In genomic region chr5:56824019-56824418, GRCh38 we compare ENCODE assay signal across 28 cellular contexts. TPM values are rescaled to one million over a fixed set of nuclear protein-coding genes. Genes with fewer than 3 reads are reported as not detected.
DNase-seq lines count a peak whose midpoint lies in the region; ATAC-seq, FAIRE-seq and TF ChIP-seq lines count a peak whose summit lies in the region.
"Had no signal": no experiment of that assay in that cellular context is flagged by ENCODE, and none has a peak within 500 bp of the region (broad histone marks: within the 10 kb centered on the region; RNA-seq: fewer than 3 reads in every experiment).

No MANE protein-coding gene starts in this region.

- H3K4me1 Mint-ChIP-seq in activated CD4-positive, alpha-beta T cell treated with anti-CD3 and anti-CD28 coated beads, Interleukin-2, amount 10 ng/mL, durations not matched to agents 7 days and 5 days: peaks cover 82% of the 10 kb centered on the region
- H3K4me1 Mint-ChIP-seq in CD4-positive, alpha-beta T cell (ENCODE audit: low read depth): peaks cover 89% of the 10 kb centered on the region
- H3K4me1 Mint-ChIP-seq in activated T-helper 17 cell treated with anti-CD3 and anti-CD28 coated beads, Interleukin-2, amount 50 U/mL, for 72 hours: peaks cover 70% of the 10 kb centered on the region

- H3K27me3 ChIP-seq in CD4-positive, alpha-beta T cell (ENCODE audit: control insufficient read depth, insufficient read depth, low read length): no peaks in the 10 kb centered on the region
- H3K27me3 ChIP-seq in pancreas (no peaks in the 10 kb centered on the region), Karpas-422 (ENCODE audit: low read length) (no peaks in the 10 kb centered on the region)
- H3K27me3 ChIP-seq: BE2C, MG63, Peyer's patch, SJCRH30, thyroid gland had no signal

- peaks cover 98% of the 10 kb centered on the region for H3K79me2 ChIP-seq in Karpas-422 (ENCODE audit: low read length)

- no peak for ATAC-seq in CD4-positive, alpha-beta T cell (ENCODE audit: poor library complexity)
- no peak for ATAC-seq in activated T-helper 17 cell treated with anti-CD3 and anti-CD28 coated beads, Interleukin-2, amount 50 U/mL, for 72 hours (replicated peaks)
- ATAC-seq in pancreas: peak in 3 of 4 donors; percentile 19 to 31 (median 23)

- peaks cover 56% of the 10 kb centered on the region for H3K36me3 Mint-ChIP-seq in activated CD4-positive, alpha-beta T cell treated with anti-CD3 and anti-CD28 coated beads, Interleukin-2, amount 10 ng/mL, durations not matched to agents 7 days and 5 days (ENCODE audit: low read depth)
- H3K36me3 Mint-ChIP-seq in CD4-positive, alpha-beta T cell (ENCODE audit: low read depth): peaks cover 32% of the 10 kb centered on the region
- peaks cover 30% of the 10 kb centered on the region for H3K36me3 Mint-ChIP-seq in activated T-helper 17 cell treated with anti-CD3 and anti-CD28 coated beads, Interleukin-2, amount 50 U/mL, for 72 hours (ENCODE audit: low read depth)

- no peak for DNase-seq in activated CD4-positive, alpha-beta T cell treated with anti-CD3 and anti-CD28 coated beads, Interleukin-2, amount 10 ng/mL, durations not matched to agents 7 days and 5 days
- no peak for DNase-seq in activated CD4-positive, alpha-beta T cell treated with anti-CD3 and anti-CD28 coated beads, Interleukin-2, amount 50 U/mL, for 4 hours
- DNase-seq in CD4-positive, alpha-beta T cell: no peak
- DNase-seq in pancreas (no peak), Karpas-422 (no peak), NCI-H1105 treated with DMSO at 0.1 percent for 48 hours (lab: John Stamatoyannopoulos, UW) (no peak), caudate nucleus (lab: John Stamatoyannopoulos, UW) (no peak)
- DNase-seq: activated effector memory CD4-positive, alpha-beta T cell treated with Interleukin-2 at 50 U/mL for 16 hours; BE2C; IMR-90; kidney; MG63; NCI-H1436 treated with DMSO at 0.1 percent for 48 hours; NCI-H2171; NCI-H524; NK-92 treated with Interleukin-12 subunit alpha and Interleukin-12 subunit beta, amount 100 ng/mL, for 24 hours; occipital lobe; Peyer's patch; retina; SJCRH30; stimulated activated CD4-positive, alpha-beta T cell treated with anti-CD3 and anti-CD28 coated beads, Interleukin-2, amount 100 ng/mL, for 48 hours; WERI-Rb-1 had no signal

- POLR2A ChIA-PET in activated CD4-positive, alpha-beta T cell treated with anti-CD3 and anti-CD28 coated beads, Interleukin-2, amount 10 ng/mL, durations not matched to agents 7 days and 5 days (lab: Charles Lee): no interaction called here
- POLR2A ChIA-PET in CD4-positive, alpha-beta T cell (lab: Charles Lee): interaction anchor here (1.2 to 3.8 kb wide), 3 partner anchors 9 to 14 kb away, joined by 3 to 23 read pairs (median 4); no protein-coding TSS in a partner anchor

- no peak overlapping the region for H3K4me2 ChIP-seq in Karpas-422 (ENCODE audit: low read depth, low read length, poor library complexity, severe bottlenecking)

- CTCF ChIA-PET in activated CD4-positive, alpha-beta T cell treated with anti-CD3 and anti-CD28 coated beads, Interleukin-2, amount 10 ng/mL, durations not matched to agents 7 days and 5 days (lab: Charles Lee): interaction anchor here (1.1 kb wide), 1 partner anchor 10 kb away, joined by 3 read pairs; no protein-coding TSS in a partner anchor
- CTCF ChIA-PET in CD4-positive, alpha-beta T cell (lab: Charles Lee): interaction anchor here (1.6 kb wide), 1 partner anchor 30 kb away, joined by 4 read pairs; no protein-coding TSS in a partner anchor

- H3K27ac ChIP-seq in CD4-positive, alpha-beta T cell (ENCODE audit: low read depth, low read length): no peak overlapping the region
- no peak overlapping the region for H3K27ac ChIP-seq in pancreas
- no peak overlapping the region for H3K27ac ChIP-seq in Karpas-422 (ENCODE audit: low read length)
- H3K27ac ChIP-seq in caudate nucleus (ENCODE audit: low read depth, low read length): no peak overlapping the region
- H3K27ac ChIP-seq: Peyer's patch, SJCRH30, WERI-Rb-1 had no signal

- no peak overlapping the region for H3K4me3 Mint-ChIP-seq in activated CD4-positive, alpha-beta T cell treated with anti-CD3 and anti-CD28 coated beads, Interleukin-2, amount 10 ng/mL, durations not matched to agents 7 days and 5 days
- peak overlapping the region; percentile 42 for H3K4me3 Mint-ChIP-seq in CD4-positive, alpha-beta T cell
- H3K4me3 Mint-ChIP-seq in activated T-helper 17 cell treated with anti-CD3 and anti-CD28 coated beads, Interleukin-2, amount 50 U/mL, for 72 hours: peak overlapping the region; percentile 88
- H3K4me3 Mint-ChIP-seq: stimulated activated naive CD8-positive, alpha-beta T cell treated with anti-CD3 and anti-CD28 coated beads, Interleukin-15, Interleukin-2, amounts not matched to agents 100 ng/mL and 50 ng/mL, for 24 hours had no signal

- peak overlapping the region; percentile 44 for H3K27ac Mint-ChIP-seq in activated CD4-positive, alpha-beta T cell treated with anti-CD3 and anti-CD28 coated beads, Interleukin-2, amount 10 ng/mL, durations not matched to agents 7 days and 5 days
- peak overlapping the region; percentile 94 for H3K27ac Mint-ChIP-seq in CD4-positive, alpha-beta T cell
- peak overlapping the region; percentile 41 for H3K27ac Mint-ChIP-seq in activated T-helper 17 cell treated with anti-CD3 and anti-CD28 coated beads, Interleukin-2, amount 50 U/mL, for 72 hours
- H3K27ac Mint-ChIP-seq: stimulated activated naive CD8-positive, alpha-beta T cell treated with anti-CD3 and anti-CD28 coated beads, Interleukin-15, Interleukin-2, amounts not matched to agents 100 ng/mL and 50 ng/mL, for 24 hours had no signal

- H3K4me1 ChIP-seq in pancreas: peaks cover 18 to 69% (median 45%) of the 10 kb centered on the region in 3 donors
- H3K4me1 ChIP-seq in Karpas-422 (ENCODE audit: low read length): peaks cover 82% of the 10 kb centered on the region
- H3K4me1 ChIP-seq: SJCRH30 had no signal

- no peak for TF ChIP-seq CTCF in CD4-positive, alpha-beta T cell (IDR thresholded peaks at IDR 0.05)
- no peak for TF ChIP-seq CTCF in pancreas (IDR thresholded peaks at IDR 0.05)

- no peaks in the 10 kb centered on the region for H3K27me3 Mint-ChIP-seq in activated CD4-positive, alpha-beta T cell treated with anti-CD3 and anti-CD28 coated beads, Interleukin-2, amount 10 ng/mL, durations not matched to agents 7 days and 5 days
- no peaks in the 10 kb centered on the region for H3K27me3 Mint-ChIP-seq in CD4-positive, alpha-beta T cell
- no peaks in the 10 kb centered on the region for H3K27me3 Mint-ChIP-seq in activated T-helper 17 cell treated with anti-CD3 and anti-CD28 coated beads, Interleukin-2, amount 50 U/mL, for 72 hours
- H3K27me3 Mint-ChIP-seq: stimulated activated naive CD8-positive, alpha-beta T cell treated with anti-CD3 and anti-CD28 coated beads, Interleukin-15, Interleukin-2, amounts not matched to agents 100 ng/mL and 50 ng/mL, for 24 hours had no signal

- H3K4me3 ChIP-seq in pancreas (no peak overlapping the region), Karpas-422 (ENCODE audit: low read length) (no peak overlapping the region)
- H3K4me3 ChIP-seq: HAP-1, MG63, Peyer's patch, SJCRH30, thyroid gland had no signal

- H3K9ac ChIP-seq in Karpas-422 (ENCODE audit: low read length): no peak overlapping the region

- no peak overlapping the region for H2AFZ ChIP-seq in Karpas-422 (ENCODE audit: low read length)

- FAIRE-seq in pancreas (lab: Jason Lieb, UNC): no peak
- FAIRE-seq: A204.1, GM18507, kidney had no signal

- H3K36me3 ChIP-seq in pancreas (no peaks in the 10 kb centered on the region), Karpas-422 (ENCODE audit: insufficient read depth, low read length) (peaks cover 11% of the 10 kb centered on the region)
- H3K36me3 ChIP-seq: HAP-1, Peyer's patch, SJCRH30, thyroid gland had no signal

- intact Hi-C loops in CD4-positive, alpha-beta T cell (cut with DNase I, micrococcal nuclease): no loop called here
- intact Hi-C loops in pancreas (cut with DNase I): no loop called here

- no peaks in the 10 kb centered on the region for H3K9me3 Mint-ChIP-seq in activated CD4-positive, alpha-beta T cell treated with anti-CD3 and anti-CD28 coated beads, Interleukin-2, amount 10 ng/mL, durations not matched to agents 7 days and 5 days
- H3K9me3 Mint-ChIP-seq in CD4-positive, alpha-beta T cell: no peaks in the 10 kb centered on the region
- H3K9me3 Mint-ChIP-seq in activated T-helper 17 cell treated with anti-CD3 and anti-CD28 coated beads, Interleukin-2, amount 50 U/mL, for 72 hours: no peaks in the 10 kb centered on the region
- H3K9me3 Mint-ChIP-seq: stimulated activated naive CD8-positive, alpha-beta T cell treated with anti-CD3 and anti-CD28 coated beads, Interleukin-15, Interleukin-2, amounts not matched to agents 100 ng/mL and 50 ng/mL, for 24 hours had no signal

- H3K9me2 ChIP-seq in Karpas-422 (replicated peaks; ENCODE audit: insufficient read depth, low read length): no peaks in the 10 kb centered on the region

- peaks cover 73% of the 10 kb centered on the region; the same call in 1 of the 2 replicates for H4K20me1 ChIP-seq in Karpas-422 (ENCODE audit: insufficient read depth, low read depth, low read length)

- no peaks in the 10 kb centered on the region for H3K9me3 ChIP-seq in CD4-positive, alpha-beta T cell (ENCODE audit: control insufficient read depth, low read length)
- H3K9me3 ChIP-seq in pancreas (no peaks in the 10 kb centered on the region), Karpas-422 (ENCODE audit: low read length) (no peaks in the 10 kb centered on the region)
- H3K9me3 ChIP-seq: BE2C, HAP-1, MG63, Peyer's patch, SJCRH30, thyroid gland had no signal

RNA-seq across cellular contexts. Expression of gene MAP3K1, which starts 8.7 kb away (rescaled TPM):
- 10 to 100 TPM; 59.9 to 63.9 TPM for total RNA-seq in activated CD4-positive, alpha-beta T cell treated with anti-CD3 and anti-CD28 coated beads, Interleukin-2, amount 10 ng/mL, durations not matched to agents 7 days and 5 days
- 10 to 100 TPM; 59.4 to 62.5 TPM for total RNA-seq in CD4-positive, alpha-beta T cell
- total RNA-seq in activated T-helper 17 cell treated with anti-CD3 and anti-CD28 coated beads, Interleukin-2, amount 50 U/mL, for 72 hours: 10 to 100 TPM; 26.5 to 29.1 TPM
- 10 to 100 TPM; 11.4 to 28.7 (median 12.7) TPM for total RNA-seq in pancreas
- 10 to 100 TPM in 1 of 2 donors, 1 to 10 TPM in 1; 5.4 to 10.1 TPM for polyA plus RNA-seq in pancreas
- total RNA-seq in Karpas-422 (2014; rRNA removed; shearing (Covaris generic); ENCODE audit: low replicate concordance): 38.0 and 68.0 TPM in 2 replicates

Comparison
In these comparisons a context has a peak if more than half of its experiments do, and no peak if none do; other contexts are left out.
1. H3K27ac Mint-ChIP-seq: peak in every context shown above with its lines; median percentile 94 in CD4-positive, alpha-beta T cell; 44 in activated CD4-positive, alpha-beta T cell treated with anti-CD3 and anti-CD28 coated beads, Interleukin-2, amount 10 ng/mL, durations not matched to agents 7 days and 5 days; 41 in activated T-helper 17 cell treated with anti-CD3 and anti-CD28 coated beads, Interleukin-2, amount 50 U/mL, for 72 hours.
2. ATAC-seq: peak in pancreas (3 of 4); none in CD4-positive, alpha-beta T cell (single experiment) and activated T-helper 17 cell treated with anti-CD3 and anti-CD28 coated beads, Interleukin-2, amount 50 U/mL, for 72 hours (single experiment).